ENCODE assay signal across 10 cellular contexts in the genomic region with DNA sequence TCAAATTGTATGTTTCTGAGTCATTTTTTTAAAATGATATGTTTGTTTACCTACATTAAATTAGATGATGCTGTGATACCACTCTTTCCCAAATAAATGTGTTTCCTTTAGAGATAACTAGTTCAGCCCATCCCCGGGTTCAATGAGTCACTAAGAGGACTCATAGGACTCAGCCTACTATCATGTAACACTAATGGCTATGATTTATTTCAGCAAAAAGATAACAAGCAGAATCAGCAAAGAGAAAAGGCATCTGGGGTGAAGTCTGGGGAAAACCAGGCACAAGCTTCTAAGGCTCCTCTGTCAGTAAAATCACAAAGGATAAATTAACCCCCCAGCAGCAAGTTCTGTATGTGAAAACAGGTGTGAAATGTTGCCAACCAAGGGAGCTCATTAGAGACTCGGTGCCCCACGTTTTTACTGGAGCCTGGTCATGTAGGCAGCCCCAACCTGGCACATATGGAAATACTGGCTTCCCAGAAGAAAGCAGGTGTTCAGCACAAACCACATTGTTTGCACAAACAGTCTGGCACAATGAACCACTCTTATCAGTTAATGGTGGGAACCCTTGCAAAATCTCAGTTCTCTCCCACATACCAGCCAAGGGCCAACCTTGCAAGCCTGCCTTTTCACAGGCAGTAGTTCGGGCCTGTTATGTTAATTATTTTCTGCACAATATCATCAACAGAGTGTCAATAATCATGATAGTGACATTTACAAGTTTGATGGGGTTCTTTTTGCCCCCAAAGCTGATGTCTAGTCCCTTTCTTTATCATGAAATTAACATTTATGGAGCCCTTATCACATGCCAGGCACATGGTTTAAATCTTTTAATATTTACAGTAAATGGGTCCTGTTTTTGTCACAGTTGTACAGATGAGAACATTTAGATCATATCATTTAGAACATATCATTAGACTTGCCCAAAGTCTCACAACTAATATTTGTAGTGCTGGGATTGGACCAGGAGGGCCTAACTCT. TPM values are rescaled to one million over a fixed set of nuclear protein-coding genes. Genes with fewer than 3 reads are reported as not detected.
A peak's percentile ranks its signal among the peaks of the same experiment; 100 is the strongest.
DNase-seq lines count a peak whose midpoint lies in the region; ATAC-seq lines count a peak whose summit lies in the region.
"Had no signal": no experiment of that assay in that cellular context is flagged by ENCODE, and none has a peak within 500 bp of the region (broad histone marks: within the 10 kb centered on the region; RNA-seq: fewer than 3 reads in every experiment).

No MANE protein-coding gene starts in this region.

- H3K9me3 Mint-ChIP-seq in effector memory CD8-positive, alpha-beta T cell = no peaks in the 10 kb centered on the region
- H3K9me3 Mint-ChIP-seq: stimulated activated naive CD8-positive, alpha-beta T cell treated with anti-CD3 and anti-CD28 coated beads, Interleukin-15, amount 100 ng/mL, for 72 hours had no signal

- H3K4me1 Mint-ChIP-seq in effector memory CD8-positive, alpha-beta T cell (ENCODE audit: low read depth in 2 of 2) = no peaks in the 10 kb centered on the region
- H3K4me1 Mint-ChIP-seq: stimulated activated naive CD8-positive, alpha-beta T cell treated with anti-CD3 and anti-CD28 coated beads, Interleukin-15, amount 100 ng/mL, for 72 hours had no signal

- no peaks in the 10 kb centered on the region for H3K36me3 Mint-ChIP-seq in effector memory CD8-positive, alpha-beta T cell (ENCODE audit: insufficient read depth)

- peak; percentile 98 for DNase-seq in DMS153 (lab: John Stamatoyannopoulos, UW)
- peak; percentile 89 for DNase-seq in NCI-H146 (lab: John Stamatoyannopoulos, UW)
- DNase-seq in RPMI7951 (ENCODE audit: low read depth) = peak; percentile 63
- DNase-seq in left lobe of liver (ENCODE audit: low spot score) = peak; percentile 81
- no peak for DNase-seq in effector memory CD8-positive, alpha-beta T cell
- no peak for DNase-seq in iPS-NIHi7 (ENCODE audit: extremely low spot score)
- DNase-seq: cortex of kidney; stimulated activated naive CD8-positive, alpha-beta T cell treated with anti-CD3 and anti-CD28 coated beads, Interleukin-15, amount 100 ng/mL, for 72 hours had no signal

- H3K4me3 Mint-ChIP-seq in effector memory CD8-positive, alpha-beta T cell = no peak overlapping the region
- H3K4me3 Mint-ChIP-seq: stimulated activated naive CD8-positive, alpha-beta T cell treated with anti-CD3 and anti-CD28 coated beads, Interleukin-15, amount 100 ng/mL, for 72 hours had no signal

- H3K27me3 Mint-ChIP-seq in effector memory CD8-positive, alpha-beta T cell = peaks cover 10 to 17% of the 10 kb centered on the region in 2 donors
- H3K27me3 Mint-ChIP-seq: stimulated activated naive CD8-positive, alpha-beta T cell treated with anti-CD3 and anti-CD28 coated beads, Interleukin-15, amount 100 ng/mL, for 72 hours had no signal

- no peak overlapping the region for H3K27ac Mint-ChIP-seq in effector memory CD8-positive, alpha-beta T cell
- H3K27ac Mint-ChIP-seq: stimulated activated naive CD8-positive, alpha-beta T cell treated with anti-CD3 and anti-CD28 coated beads, Interleukin-15, amount 100 ng/mL, for 72 hours had no signal

- peak; percentile 89 for ATAC-seq in left lobe of liver
- ATAC-seq in effector memory CD8-positive, alpha-beta T cell (replicated peaks) = no peak
- ATAC-seq in GM18520 (IDR thresholded peaks at IDR 0.05; ENCODE audit: unreplicated experiment) = no peak
- no peak for ATAC-seq in GM19351 (IDR thresholded peaks at IDR 0.05; ENCODE audit: unreplicated experiment)
- ATAC-seq: stimulated activated naive CD8-positive, alpha-beta T cell treated with anti-CD3 and anti-CD28 coated beads, Interleukin-15, amount 100 ng/mL, for 72 hours had no signal

RNA-seq across cellular contexts. Expression of gene CNN3, which starts 23.1 kb away (rescaled TPM):
- total RNA-seq in RPMI7951 (2014; rRNA removed; shearing (Covaris generic)) = 315 and 321 TPM in 2 replicates
- total RNA-seq in left lobe of liver = 80.2 TPM

Comparison
In these comparisons a context has a peak if more than half of its experiments do, and no peak if none do; other contexts are left out.
1. DNase-seq: peak in DMS153 (single experiment), NCI-H146 (single experiment), RPMI7951 (single experiment) and left lobe of liver (single experiment); none in effector memory CD8-positive, alpha-beta T cell (0 of 3) and iPS-NIHi7 (single experiment).